1 cellular context compared by ENCODE assay signal in genomic region chr9:124810513-124811355, GRCh38.
TF ChIP-seq lines count a peak whose summit lies in the region.

No MANE protein-coding gene starts in this region.

TF ChIP-seq in HepG2, 621 proteins besides CTCF, POLR2A, EP300 and RAD21 (continued from another document):
- TF ChIP-seq ARID4A (CRISPR knock-in tag; IDR thresholded peaks at IDR 0.05; ENCODE audit: borderline replicate concordance) (no peak), KLF12 (CRISPR knock-in tag; IDR thresholded peaks at IDR 0.05; ENCODE audit: borderline replicate concordance) (no peak), ETV5 (CRISPR knock-in tag; IDR thresholded peaks at IDR 0.05; ENCODE audit: borderline replicate concordance) (0 out of 2 replicates have a peak, but pooled peaks have one; percentile 13), ZNF75D (CRISPR knock-in tag; IDR thresholded peaks at IDR 0.05; ENCODE audit: borderline replicate concordance) (no peak), ELF4 (CRISPR knock-in tag; IDR thresholded peaks at IDR 0.05; ENCODE audit: borderline replicate concordance) (no peak), ZNF235 (CRISPR knock-in tag; IDR thresholded peaks at IDR 0.05; ENCODE audit: borderline replicate concordance) (no peak), DPF2 (CRISPR knock-in tag; IDR thresholded peaks at IDR 0.05; ENCODE audit: borderline replicate concordance, low read depth) (no peak), AHDC1 (CRISPR knock-in tag; IDR thresholded peaks at IDR 0.05; ENCODE audit: borderline replicate concordance) (no peak), HBP1 (CRISPR knock-in tag; IDR thresholded peaks at IDR 0.05; ENCODE audit: low read depth) (no peak), ATF2 (CRISPR knock-in tag; IDR thresholded peaks at IDR 0.05) (peak; percentile 54; the same call in 1 of the 2 replicates), ZC3H13 (CRISPR knock-in tag; IDR thresholded peaks at IDR 0.05) (no peak), ZNF629 (CRISPR knock-in tag; conservative IDR thresholded peaks at IDR 0.05) (peak; percentile 92), ZNF567 (CRISPR knock-in tag; IDR thresholded peaks at IDR 0.05; ENCODE audit: borderline replicate concordance) (no peak), ZNF564 (CRISPR knock-in tag; IDR thresholded peaks at IDR 0.05) (no peak), HNF1B (CRISPR knock-in tag; IDR thresholded peaks at IDR 0.05) (no peak), JUND (CRISPR knock-in tag; IDR thresholded peaks at IDR 0.05) (0 out of 2 replicates have a peak, but pooled peaks have one; percentile 37), TEAD3 (CRISPR knock-in tag; optimal IDR thresholded peaks at IDR 0.05; ENCODE audit: borderline replicate concordance) (peak; percentile 60), MAFG (CRISPR knock-in tag; IDR thresholded peaks at IDR 0.05) (no peak), ZMYM2 (CRISPR knock-in tag; IDR thresholded peaks at IDR 0.05) (no peak), SMAD3 (CRISPR knock-in tag; IDR thresholded peaks at IDR 0.05) (no peak), ZNF337 (CRISPR knock-in tag; IDR thresholded peaks at IDR 0.05; ENCODE audit: borderline replicate concordance, low read depth) (no peak), ATF3 (CRISPR knock-in tag; IDR thresholded peaks at IDR 0.05) (peak; percentile 68), FOXP1 (IDR thresholded peaks at IDR 0.05) (no peak), FOXP1 (CRISPR knock-in tag; IDR thresholded peaks at IDR 0.05) (no peak), ZNF891 (CRISPR knock-in tag; IDR thresholded peaks at IDR 0.05) (0 out of 2 replicates have a peak, but pooled peaks have one; percentile 30), ONECUT2 (CRISPR knock-in tag; IDR thresholded peaks at IDR 0.05) (no peak), MIER3 (CRISPR knock-in tag; IDR thresholded peaks at IDR 0.05; ENCODE audit: borderline replicate concordance) (no peak), HMGXB3 (CRISPR knock-in tag; IDR thresholded peaks at IDR 0.05; ENCODE audit: borderline replicate concordance) (no peak), REPIN1 (CRISPR knock-in tag; IDR thresholded peaks at IDR 0.05; ENCODE audit: borderline replicate concordance, low read depth) (no peak), GATAD1 (CRISPR knock-in tag; IDR thresholded peaks at IDR 0.05) (no peak)
